In the genomic region with DNA sequence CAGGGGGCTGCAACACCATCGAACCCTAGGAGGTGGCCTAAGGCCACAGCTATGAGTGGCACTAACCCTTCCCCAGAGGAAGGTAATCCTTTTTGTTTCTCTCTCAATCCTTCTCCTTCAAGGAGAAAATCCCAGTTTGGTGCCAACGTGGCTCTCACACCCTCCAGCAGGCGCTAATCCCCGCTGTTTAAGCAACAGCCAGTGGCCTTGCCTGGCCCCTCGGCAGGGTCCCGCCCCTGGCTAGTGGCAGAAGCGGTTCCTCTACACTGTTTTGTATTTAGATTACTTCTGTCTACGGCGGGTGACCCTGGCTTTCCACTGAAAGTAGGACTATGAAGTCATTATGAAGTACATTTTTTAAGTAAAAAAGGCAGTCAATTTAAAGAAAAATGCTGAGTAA, we compare ENCODE assay signal across 1 cellular context.
TF ChIP-seq lines count a peak whose summit lies in the region.

No MANE protein-coding gene starts in this region.

TF ChIP-seq in HepG2, 621 proteins besides CTCF, POLR2A, EP300 and RAD21:
- TF ChIP-seq MAFF (IDR thresholded peaks at IDR 0.05; ENCODE audit: low read depth, low read length): no peak
- TF ChIP-seq CBX2 (IDR thresholded peaks at IDR 0.05; ENCODE audit: low read depth, low read length): no peak
- TF ChIP-seq CBX2 (CRISPR knock-in tag; IDR thresholded peaks at IDR 0.05; ENCODE audit: low read depth): no peak
- 0 out of 2 replicates have a peak, but pooled peaks have one; percentile 5 for TF ChIP-seq PHF8 (CRISPR knock-in tag; IDR thresholded peaks at IDR 0.05)
- TF ChIP-seq, protein P1, sequence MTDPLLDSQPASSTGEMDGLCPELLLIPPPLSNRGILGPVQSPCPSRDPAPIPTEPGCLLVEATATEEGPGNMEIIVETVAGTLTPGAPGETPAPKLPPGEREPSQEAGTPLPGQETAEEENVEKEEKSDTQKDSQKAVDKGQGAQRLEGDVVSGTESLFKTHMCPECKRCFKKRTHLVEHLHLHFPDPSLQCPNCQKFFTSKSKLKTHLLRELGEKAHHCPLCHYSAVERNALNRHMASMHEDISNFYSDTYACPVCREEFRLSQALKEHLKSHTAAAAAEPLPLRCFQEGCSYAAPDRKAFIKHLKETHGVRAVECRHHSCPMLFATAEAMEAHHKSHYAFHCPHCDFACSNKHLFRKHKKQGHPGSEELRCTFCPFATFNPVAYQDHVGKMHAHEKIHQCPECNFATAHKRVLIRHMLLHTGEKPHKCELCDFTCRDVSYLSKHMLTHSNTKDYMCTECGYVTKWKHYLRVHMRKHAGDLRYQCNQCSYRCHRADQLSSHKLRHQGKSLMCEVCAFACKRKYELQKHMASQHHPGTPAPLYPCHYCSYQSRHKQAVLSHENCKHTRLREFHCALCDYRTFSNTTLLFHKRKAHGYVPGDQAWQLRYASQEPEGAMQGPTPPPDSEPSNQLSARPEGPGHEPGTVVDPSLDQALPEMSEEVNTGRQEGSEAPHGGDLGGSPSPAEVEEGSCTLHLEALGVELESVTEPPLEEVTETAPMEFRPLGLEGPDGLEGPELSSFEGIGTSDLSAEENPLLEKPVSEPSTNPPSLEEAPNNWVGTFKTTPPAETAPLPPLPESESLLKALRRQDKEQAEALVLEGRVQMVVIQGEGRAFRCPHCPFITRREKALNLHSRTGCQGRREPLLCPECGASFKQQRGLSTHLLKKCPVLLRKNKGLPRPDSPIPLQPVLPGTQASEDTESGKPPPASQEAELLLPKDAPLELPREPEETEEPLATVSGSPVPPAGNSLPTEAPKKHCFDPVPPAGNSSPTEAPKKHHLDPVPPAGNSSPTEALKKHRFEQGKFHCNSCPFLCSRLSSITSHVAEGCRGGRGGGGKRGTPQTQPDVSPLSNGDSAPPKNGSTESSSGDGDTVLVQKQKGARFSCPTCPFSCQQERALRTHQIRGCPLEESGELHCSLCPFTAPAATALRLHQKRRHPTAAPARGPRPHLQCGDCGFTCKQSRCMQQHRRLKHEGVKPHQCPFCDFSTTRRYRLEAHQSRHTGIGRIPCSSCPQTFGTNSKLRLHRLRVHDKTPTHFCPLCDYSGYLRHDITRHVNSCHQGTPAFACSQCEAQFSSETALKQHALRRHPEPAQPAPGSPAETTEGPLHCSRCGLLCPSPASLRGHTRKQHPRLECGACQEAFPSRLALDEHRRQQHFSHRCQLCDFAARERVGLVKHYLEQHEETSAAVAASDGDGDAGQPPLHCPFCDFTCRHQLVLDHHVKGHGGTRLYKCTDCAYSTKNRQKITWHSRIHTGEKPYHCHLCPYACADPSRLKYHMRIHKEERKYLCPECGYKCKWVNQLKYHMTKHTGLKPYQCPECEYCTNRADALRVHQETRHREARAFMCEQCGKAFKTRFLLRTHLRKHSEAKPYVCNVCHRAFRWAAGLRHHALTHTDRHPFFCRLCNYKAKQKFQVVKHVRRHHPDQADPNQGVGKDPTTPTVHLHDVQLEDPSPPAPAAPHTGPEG (CRISPR knock-in tag; IDR thresholded peaks at IDR 0.05): no peak
- TF ChIP-seq, protein P2, sequence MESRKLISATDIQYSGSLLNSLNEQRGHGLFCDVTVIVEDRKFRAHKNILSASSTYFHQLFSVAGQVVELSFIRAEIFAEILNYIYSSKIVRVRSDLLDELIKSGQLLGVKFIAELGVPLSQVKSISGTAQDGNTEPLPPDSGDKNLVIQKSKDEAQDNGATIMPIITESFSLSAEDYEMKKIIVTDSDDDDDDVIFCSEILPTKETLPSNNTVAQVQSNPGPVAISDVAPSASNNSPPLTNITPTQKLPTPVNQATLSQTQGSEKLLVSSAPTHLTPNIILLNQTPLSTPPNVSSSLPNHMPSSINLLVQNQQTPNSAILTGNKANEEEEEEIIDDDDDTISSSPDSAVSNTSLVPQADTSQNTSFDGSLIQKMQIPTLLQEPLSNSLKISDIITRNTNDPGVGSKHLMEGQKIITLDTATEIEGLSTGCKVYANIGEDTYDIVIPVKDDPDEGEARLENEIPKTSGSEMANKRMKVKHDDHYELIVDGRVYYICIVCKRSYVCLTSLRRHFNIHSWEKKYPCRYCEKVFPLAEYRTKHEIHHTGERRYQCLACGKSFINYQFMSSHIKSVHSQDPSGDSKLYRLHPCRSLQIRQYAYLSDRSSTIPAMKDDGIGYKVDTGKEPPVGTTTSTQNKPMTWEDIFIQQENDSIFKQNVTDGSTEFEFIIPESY (CRISPR knock-in tag; IDR thresholded peaks at IDR 0.05): peak; percentile 98
- no peak for TF ChIP-seq SRSF1 (optimal IDR thresholded peaks at IDR 0.05; ENCODE audit: low read depth, low read length)
- TF ChIP-seq, protein P3, sequence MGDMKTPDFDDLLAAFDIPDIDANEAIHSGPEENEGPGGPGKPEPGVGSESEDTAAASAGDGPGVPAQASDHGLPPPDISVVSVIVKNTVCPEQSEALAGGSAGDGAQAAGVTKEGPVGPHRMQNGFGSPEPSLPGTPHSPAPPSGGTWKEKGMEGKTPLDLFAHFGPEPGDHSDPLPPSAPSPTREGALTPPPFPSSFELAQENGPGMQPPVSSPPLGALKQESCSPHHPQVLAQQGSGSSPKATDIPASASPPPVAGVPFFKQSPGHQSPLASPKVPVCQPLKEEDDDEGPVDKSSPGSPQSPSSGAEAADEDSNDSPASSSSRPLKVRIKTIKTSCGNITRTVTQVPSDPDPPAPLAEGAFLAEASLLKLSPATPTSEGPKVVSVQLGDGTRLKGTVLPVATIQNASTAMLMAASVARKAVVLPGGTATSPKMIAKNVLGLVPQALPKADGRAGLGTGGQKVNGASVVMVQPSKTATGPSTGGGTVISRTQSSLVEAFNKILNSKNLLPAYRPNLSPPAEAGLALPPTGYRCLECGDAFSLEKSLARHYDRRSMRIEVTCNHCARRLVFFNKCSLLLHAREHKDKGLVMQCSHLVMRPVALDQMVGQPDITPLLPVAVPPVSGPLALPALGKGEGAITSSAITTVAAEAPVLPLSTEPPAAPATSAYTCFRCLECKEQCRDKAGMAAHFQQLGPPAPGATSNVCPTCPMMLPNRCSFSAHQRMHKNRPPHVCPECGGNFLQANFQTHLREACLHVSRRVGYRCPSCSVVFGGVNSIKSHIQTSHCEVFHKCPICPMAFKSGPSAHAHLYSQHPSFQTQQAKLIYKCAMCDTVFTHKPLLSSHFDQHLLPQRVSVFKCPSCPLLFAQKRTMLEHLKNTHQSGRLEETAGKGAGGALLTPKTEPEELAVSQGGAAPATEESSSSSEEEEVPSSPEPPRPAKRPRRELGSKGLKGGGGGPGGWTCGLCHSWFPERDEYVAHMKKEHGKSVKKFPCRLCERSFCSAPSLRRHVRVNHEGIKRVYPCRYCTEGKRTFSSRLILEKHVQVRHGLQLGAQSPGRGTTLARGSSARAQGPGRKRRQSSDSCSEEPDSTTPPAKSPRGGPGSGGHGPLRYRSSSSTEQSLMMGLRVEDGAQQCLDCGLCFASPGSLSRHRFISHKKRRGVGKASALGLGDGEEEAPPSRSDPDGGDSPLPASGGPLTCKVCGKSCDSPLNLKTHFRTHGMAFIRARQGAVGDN (CRISPR knock-in tag; IDR thresholded peaks at IDR 0.05): peak; percentile 29; the same call in 1 of the 2 replicates
TF ChIP-seq in HepG2: peak in this region for 3.
